1 cellular context compared by ENCODE assay signal in genomic region chr10:71911296-71911954, GRCh38.
TF ChIP-seq lines count a peak whose summit lies in the region.

No MANE protein-coding gene starts in this region.

TF ChIP-seq in K562, 482 proteins besides CTCF, POLR2A, EP300 and RAD21:
- TF ChIP-seq SPI1 (IDR thresholded peaks at IDR 0.05; ENCODE audit: borderline replicate concordance, low read depth, low read length) (0 out of 2 replicates have a peak, but pooled peaks have one; percentile 41), FOS (IDR thresholded peaks at IDR 0.05; ENCODE audit: extremely low read depth, insufficient read length) (no peak), IRF9 (tag; IDR thresholded peaks at IDR 0.05) (no peak), ZNF384 (IDR thresholded peaks at IDR 0.05; ENCODE audit: low read depth, low read length) (peak; percentile 35; the same call in 1 of the 2 replicates)
